Comparison of ENCODE assay signal across 16 cellular contexts in the genomic region with DNA sequence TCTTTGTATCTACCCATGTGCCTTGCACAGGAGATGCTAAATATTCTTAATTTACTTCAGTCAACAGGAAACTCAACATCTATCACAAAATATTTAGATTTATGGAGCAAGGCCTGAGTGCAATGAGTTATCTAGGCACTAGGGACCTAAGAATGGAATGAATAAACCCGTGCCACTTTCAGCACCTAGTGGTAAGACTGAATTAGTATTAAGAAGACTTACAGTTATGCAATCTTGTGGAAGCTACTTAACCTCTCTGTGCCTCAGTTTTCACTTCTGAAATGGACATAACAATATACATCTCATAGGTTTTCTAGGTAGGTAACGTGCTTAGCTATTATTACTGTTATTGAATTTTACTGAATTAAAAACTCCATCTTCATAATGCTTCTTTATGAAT.
DNase-seq lines count a peak whose midpoint lies in the region; ATAC-seq and TF ChIP-seq lines count a peak whose summit lies in the region.
"Had no signal": no experiment of that assay in that cellular context is flagged by ENCODE, and none has a peak within 500 bp of the region (broad histone marks: within the 10 kb centered on the region; RNA-seq: fewer than 3 reads in every experiment).

No MANE protein-coding gene starts in this region.

- H3K4me1 Mint-ChIP-seq in activated CD4-positive, alpha-beta T cell treated with anti-CD3 and anti-CD28 coated beads for 36 hours: peaks cover 43% of the 10 kb centered on the region
- peaks cover 36% of the 10 kb centered on the region for H3K4me1 Mint-ChIP-seq in stimulated activated effector memory CD8-positive, alpha-beta T cell treated with anti-CD3 and anti-CD28 coated beads, Interleukin-12 subunit alpha, Interleukin-12 subunit beta, amount 100 ng/mL, for 72 hours

- 95% methylated on average over 2 of the region's 2 CpGs for WGBS in mammary epithelial cell (ENCODE audit: low coverage, missing lambda C conversion rate)

- H3K27ac Mint-ChIP-seq in activated CD4-positive, alpha-beta T cell treated with anti-CD3 and anti-CD28 coated beads for 36 hours: no peak overlapping the region
- no peak overlapping the region for H3K27ac Mint-ChIP-seq in stimulated activated effector memory CD8-positive, alpha-beta T cell treated with anti-CD3 and anti-CD28 coated beads, Interleukin-12 subunit alpha, Interleukin-12 subunit beta, amount 100 ng/mL, for 72 hours

- peaks cover 21% of the 10 kb centered on the region for H3K36me3 Mint-ChIP-seq in activated CD4-positive, alpha-beta T cell treated with anti-CD3 and anti-CD28 coated beads for 36 hours (ENCODE audit: low read depth)
- H3K36me3 Mint-ChIP-seq in stimulated activated effector memory CD8-positive, alpha-beta T cell treated with anti-CD3 and anti-CD28 coated beads, Interleukin-12 subunit alpha, Interleukin-12 subunit beta, amount 100 ng/mL, for 72 hours: peaks cover 23% of the 10 kb centered on the region

- no peak overlapping the region for H3K4me3 Mint-ChIP-seq in activated CD4-positive, alpha-beta T cell treated with anti-CD3 and anti-CD28 coated beads for 36 hours
- H3K4me3 Mint-ChIP-seq in stimulated activated effector memory CD8-positive, alpha-beta T cell treated with anti-CD3 and anti-CD28 coated beads, Interleukin-12 subunit alpha, Interleukin-12 subunit beta, amount 100 ng/mL, for 72 hours: no peak overlapping the region

- H2AFZ ChIP-seq in Karpas-422 (ENCODE audit: low read length): no peak overlapping the region
- H2AFZ ChIP-seq in mammary epithelial cell (ENCODE audit: low read depth, low read length): no peak overlapping the region

- intact Hi-C loops in activated CD4-positive, alpha-beta T cell treated with anti-CD3 and anti-CD28 coated beads for 36 hours (cut with DNase I, micrococcal nuclease): no loop called here
- intact Hi-C loops in mammary epithelial cell (cut with micrococcal nuclease): no loop called here

- H3K4me1 ChIP-seq in Karpas-422 (ENCODE audit: low read length) (peaks cover 21% of the 10 kb centered on the region), mammary epithelial cell (ENCODE audit: insufficient read depth, low read length) (no peaks in the 10 kb centered on the region)
- H3K4me1 ChIP-seq: right lobe of liver had no signal

- H3K36me3 ChIP-seq in Karpas-422 (ENCODE audit: insufficient read depth, low read length) (no peaks in the 10 kb centered on the region), mammary epithelial cell (ENCODE audit: insufficient read depth, low read length) (no peaks in the 10 kb centered on the region)
- H3K36me3 ChIP-seq: neutrophil, right lobe of liver, transverse colon had no signal

- TF ChIP-seq CTCF in mammary epithelial cell (conservative IDR thresholded peaks at IDR 0.05 in 1 of 2, IDR thresholded peaks at IDR 0.05 in 1 of 2; ENCODE audit: extremely low read depth in 1 of 2, insufficient read depth in 1 of 2, low read depth in 1 of 2, low read length in 2 of 2): peak; percentile 20 to 28

- H3K9me3 Mint-ChIP-seq in activated CD4-positive, alpha-beta T cell treated with anti-CD3 and anti-CD28 coated beads for 36 hours (ENCODE audit: low read depth): no peaks in the 10 kb centered on the region
- H3K9me3 Mint-ChIP-seq in stimulated activated effector memory CD8-positive, alpha-beta T cell treated with anti-CD3 and anti-CD28 coated beads, Interleukin-12 subunit alpha, Interleukin-12 subunit beta, amount 100 ng/mL, for 72 hours: no peaks in the 10 kb centered on the region

- H3K4me2 ChIP-seq in Karpas-422 (ENCODE audit: low read depth, low read length, poor library complexity, severe bottlenecking): no peak overlapping the region
- H3K4me2 ChIP-seq in mammary epithelial cell (ENCODE audit: insufficient read depth, low read depth, low read length): no peak overlapping the region

- H3K9me2 ChIP-seq in Karpas-422 (replicated peaks; ENCODE audit: insufficient read depth, low read length): no peaks in the 10 kb centered on the region

- H3K79me2 ChIP-seq in Karpas-422 (ENCODE audit: low read length) (peaks cover 34% of the 10 kb centered on the region), mammary epithelial cell (ENCODE audit: insufficient read depth, low read length) (peaks cover 92% of the 10 kb centered on the region)

- H3K9me3 ChIP-seq in Karpas-422 (ENCODE audit: low read length) (no peaks in the 10 kb centered on the region), mammary epithelial cell (replicated peaks; ENCODE audit: insufficient read depth, low read length) (no peaks in the 10 kb centered on the region)
- H3K9me3 ChIP-seq: neutrophil, right lobe of liver, transverse colon had no signal

- BruUV-seq in mammary epithelial cell (replicated peaks; lab: Mats Ljungman, UMichigan): no TSS peak

- CTCF ChIA-PET in activated CD4-positive, alpha-beta T cell treated with anti-CD3 and anti-CD28 coated beads for 36 hours (lab: Charles Lee): interaction anchor here (0.7 kb wide), 1 partner anchor 16 kb away, joined by 5 read pairs; no protein-coding TSS in a partner anchor
- CTCF ChIA-PET in mammary epithelial cell (lab: Charles Lee; ENCODE audit: low non-redundant PET): no interaction called here

- H3K4me3 ChIP-seq in Karpas-422 (ENCODE audit: low read length) (no peak overlapping the region), mammary epithelial cell (replicated peaks in 1 of 3; ENCODE audit: insufficient read depth in 1 of 3, low read depth in 2 of 3, low read length in 3 of 3) (no peak overlapping the region)
- H3K4me3 ChIP-seq: right lobe of liver, transverse colon had no signal

- no peak overlapping the region for H3K9ac ChIP-seq in Karpas-422 (ENCODE audit: low read length)
- no peak overlapping the region for H3K9ac ChIP-seq in mammary epithelial cell (ENCODE audit: insufficient read depth, low read length)

- no peaks in the 10 kb centered on the region for H3K27me3 Mint-ChIP-seq in activated CD4-positive, alpha-beta T cell treated with anti-CD3 and anti-CD28 coated beads for 36 hours

- peak; percentile 44 for ATAC-seq in activated CD4-positive, alpha-beta T cell treated with anti-CD3 and anti-CD28 coated beads for 36 hours
- peak; percentile 51 for ATAC-seq in stimulated activated effector memory CD8-positive, alpha-beta T cell treated with anti-CD3 and anti-CD28 coated beads, Interleukin-12 subunit alpha, Interleukin-12 subunit beta, amount 100 ng/mL, for 72 hours
- no peak for ATAC-seq in HG02623 (IDR thresholded peaks at IDR 0.05; ENCODE audit: unreplicated experiment)
- ATAC-seq in GM21447 (IDR thresholded peaks at IDR 0.05; ENCODE audit: unreplicated experiment): no peak
- ATAC-seq: right lobe of liver had no signal

- H3K27ac ChIP-seq in Karpas-422 (ENCODE audit: low read length) (no peak overlapping the region), mammary epithelial cell (ENCODE audit: insufficient read depth, low read depth, low read length) (no peak overlapping the region)
- H3K27ac ChIP-seq: epithelial cell of prostate, neutrophil, right lobe of liver, transverse colon had no signal

- in situ Hi-C loops in mammary epithelial cell (cut with MboI; ENCODE audit: low sequenced_read_pairs in 2 of 2): no loop called here

- H3K27me3 ChIP-seq in Karpas-422 (ENCODE audit: low read length): no peaks in the 10 kb centered on the region
- no peaks in the 10 kb centered on the region for H3K27me3 ChIP-seq in mammary epithelial cell (ENCODE audit: insufficient read depth, low read length)
- H3K27me3 ChIP-seq: neutrophil, right lobe of liver, transverse colon had no signal

- no peak for DNase-seq in activated CD4-positive, alpha-beta T cell treated with anti-CD3 and anti-CD28 coated beads for 36 hours
- no peak for DNase-seq in activated CD4-positive, alpha-beta T cell treated with anti-CD3 and anti-CD28 coated beads, Interleukin-2, amount 50 U/mL, for 4 hours
- DNase-seq in Karpas-422 (peak; percentile 68), mammary epithelial cell (no peak), NCI-H1092 treated with DMSO at 0.1 percent for 48 hours (lab: John Stamatoyannopoulos, UW) (no peak)
- DNase-seq in stimulated activated effector memory CD8-positive, alpha-beta T cell treated with anti-CD3 and anti-CD28 coated beads, Interleukin-12 subunit alpha, Interleukin-12 subunit beta, amount 100 ng/mL, for 72 hours (ENCODE audit: low spot score in 2 of 2): no peak
- DNase-seq: activated CD4-positive, alpha-beta T cell treated with anti-CD3 and anti-CD28 coated beads for 4 hours; GOT3; kidney; NCI-H446 treated with DMSO at 0.1 percent for 48 hours; right lobe of liver; transverse colon had no signal

- POLR2A ChIA-PET in activated CD4-positive, alpha-beta T cell treated with anti-CD3 and anti-CD28 coated beads for 36 hours (lab: Charles Lee): no interaction called here

- dilution Hi-C loops in mammary epithelial cell (cut with HindIII; ENCODE audit: low sequenced_read_pairs): no loop called here

- H4K20me1 ChIP-seq in Karpas-422 (ENCODE audit: insufficient read depth, low read depth, low read length) (no peaks in the 10 kb centered on the region), mammary epithelial cell (ENCODE audit: insufficient read depth, low read length) (no peaks in the 10 kb centered on the region)

Comparison
In these comparisons a context has a peak if more than half of its experiments do, and no peak if none do; other contexts are left out.
1. ATAC-seq: peak in activated CD4-positive, alpha-beta T cell treated with anti-CD3 and anti-CD28 coated beads for 36 hours (single experiment) and stimulated activated effector memory CD8-positive, alpha-beta T cell treated with anti-CD3 and anti-CD28 coated beads, Interleukin-12 subunit alpha, Interleukin-12 subunit beta, amount 100 ng/mL, for 72 hours (single experiment); none in HG02623 (single experiment) and GM21447 (single experiment).